Comparison of ENCODE assay signal across 12 cellular contexts in genomic region chr15:66698971-66699370, GRCh38. TPM values are rescaled to one million over a fixed set of nuclear protein-coding genes. Genes with fewer than 3 reads are reported as not detected.
DNase-seq lines count a peak whose midpoint lies in the region; TF ChIP-seq lines count a peak whose summit lies in the region.
"Had no signal": no experiment of that assay in that cellular context is flagged by ENCODE, and none has a peak within 500 bp of the region (broad histone marks: within the 10 kb centered on the region; RNA-seq: fewer than 3 reads in every experiment).

No MANE protein-coding gene starts in this region.

- no peak overlapping the region for H3K18ac ChIP-seq in H9 (ENCODE audit: insufficient read length, low read depth, low read length)

- H2BK15ac ChIP-seq in H9 (ENCODE audit: low read depth, low read length) = no peak overlapping the region

- H2BK20ac ChIP-seq in H9 (ENCODE audit: low read depth, low read length, poor library complexity, severe bottlenecking) = no peak overlapping the region

- no peak overlapping the region for H3K9ac ChIP-seq in BLaER1 treated with 17β-estradiol and CSF1 and Interleukin-3, amounts not matched to agents 10 nM and 100 nM
- H3K9ac ChIP-seq in H9 (ENCODE audit: extremely low read depth, insufficient read length, low read length) = no peak overlapping the region
- no peak overlapping the region for H3K9ac ChIP-seq in endodermal cell (ENCODE audit: extremely low read depth, low read length, poor library complexity, severe bottlenecking)
- H3K9ac ChIP-seq in neural progenitor cell = no peak overlapping the region

- H2AFZ ChIP-seq in H9 (ENCODE audit: low read length) = no peak overlapping the region
- H2AFZ ChIP-seq in neural progenitor cell (replicated peaks) = no peak overlapping the region
- H2AFZ ChIP-seq in PC-9 = no peak overlapping the region

- POLR2A ChIA-PET in PC-9 (lab: Charles Lee; ENCODE audit: unreplicated experiment) = no interaction called here

- H3K27ac ChIP-seq in BLaER1 treated with 17β-estradiol and CSF1 and Interleukin-3, amounts not matched to agents 10 nM and 100 nM = no peak overlapping the region
- H3K27ac ChIP-seq in H9 (ENCODE audit: insufficient read length, low read depth, low read length) (no peak overlapping the region), endodermal cell (ENCODE audit: low read depth, low read length) (no peak overlapping the region), neural progenitor cell (no peak overlapping the region), PC-9 (no peak overlapping the region)

- H3K9me2 ChIP-seq in PC-9 (ENCODE audit: insufficient read depth) = no peaks in the 10 kb centered on the region

- no peak overlapping the region for H3K4me3 ChIP-seq in BLaER1 treated with 17β-estradiol and CSF1 and Interleukin-3, amounts not matched to agents 10 nM and 100 nM
- H3K4me3 ChIP-seq in endodermal cell (ENCODE audit: low read length) (no peak overlapping the region), neural progenitor cell (no peak overlapping the region), MG63 (no peak overlapping the region), PC-9 (no peak overlapping the region)

- H3K4me1 Mint-ChIP-seq in H9 = peaks cover 13 to 22% of the 10 kb centered on the region in 2 experiments
- peaks cover 36% of the 10 kb centered on the region for H3K4me1 Mint-ChIP-seq in endodermal cell
- H3K4me1 Mint-ChIP-seq in neural progenitor cell = peaks cover 28% of the 10 kb centered on the region

- H3K23me2 ChIP-seq in H9 (ENCODE audit: insufficient read length, low read depth, low read length, poor library complexity, severe bottlenecking) = peaks cover 22% of the 10 kb centered on the region

- WGBS in H9 (ENCODE audit: extremely low coverage, insufficient read length, low lambda C conversion rate) = no CpG with 5 or more reads among the region's 6 CpGs
- 64 to 79% methylated on average over 3 to 6 of the region's 6 CpGs for WGBS in endodermal cell (ENCODE audit: insufficient coverage in 1 of 2, insufficient read length in 1 of 2), 2 experiments

- DNase-seq in H9 (peak; percentile 48), endodermal cell (peak; percentile 82), neural progenitor cell (ENCODE audit: low spot score) (peak; percentile 18), activated gamma-delta T cell treated with Interleukin-2 at 50 U/mL for 16 hours (no peak), MG63 (no peak), PC-9 (no peak)
- DNase-seq in activated naive CD4-positive, alpha-beta T cell treated with anti-CD3 and anti-CD28 coated beads, Interleukin-2, amount 50 U/mL, for 16 hours = no peak
- DNase-seq: CD8-positive, alpha-beta memory T cell; GF-D8; NCI-H2029 had no signal

- peaks cover 0 to 16% (median 10%) of the 10 kb centered on the region in 11 experiments; a peak in 20 of 22 replicates for H4K20me1 ChIP-seq in BLaER1 treated with 17β-estradiol and CSF1 and Interleukin-3, amounts not matched to agents 10 nM and 100 nM
- H4K20me1 ChIP-seq in H9 (ENCODE audit: control insufficient read depth, insufficient read depth, insufficient read length) (no peaks in the 10 kb centered on the region), neural progenitor cell (ENCODE audit: low read depth) (peaks cover 1% of the 10 kb centered on the region), PC-9 (ENCODE audit: insufficient read depth) (no peaks in the 10 kb centered on the region)

- H2AK5ac ChIP-seq in H9 (ENCODE audit: insufficient read length, low read length) = no peak overlapping the region

- H3K4ac ChIP-seq in H9 (ENCODE audit: low read depth, low read length) = no peak overlapping the region

- no peak for TF ChIP-seq CTCF in H9 (conservative IDR thresholded peaks at IDR 0.05)
- no peak for TF ChIP-seq CTCF in endodermal cell (conservative IDR thresholded peaks at IDR 0.05)
- TF ChIP-seq CTCF in neural progenitor cell (IDR thresholded peaks at IDR 0.05) = no peak
- TF ChIP-seq CTCF in PC-9 (conservative IDR thresholded peaks at IDR 0.05) = no peak

- intact Hi-C loops in PC-9 (cut with micrococcal nuclease; ENCODE audit: unreplicated experiment) = loop anchor here (1.0 kb wide), 2 partner anchors 80 to 96 kb away; no protein-coding TSS in a partner anchor

- peaks cover 8 to 26% (median 19%) of the 10 kb centered on the region in 11 experiments for H3K27me3 ChIP-seq in BLaER1 treated with 17β-estradiol and CSF1 and Interleukin-3, amounts not matched to agents 10 nM and 100 nM
- H3K27me3 ChIP-seq in H9 (ENCODE audit: insufficient read depth, low read length) (peaks cover 1% of the 10 kb centered on the region), endodermal cell (ENCODE audit: control insufficient read depth, insufficient read depth, low read length, poor library complexity, severe bottlenecking) (no peaks in the 10 kb centered on the region), neural progenitor cell (peaks cover 25% of the 10 kb centered on the region), MG63 (no peaks in the 10 kb centered on the region), PC-9 (ENCODE audit: insufficient read depth, low read depth) (no peaks in the 10 kb centered on the region)

- H3K36me3 Mint-ChIP-seq in H9 (ENCODE audit: insufficient read depth in 1 of 3, low read depth in 3 of 3) (no peaks in the 10 kb centered on the region), endodermal cell (ENCODE audit: low read depth) (no peaks in the 10 kb centered on the region), neural progenitor cell (no peaks in the 10 kb centered on the region)
- H3K36me3 Mint-ChIP-seq: CD8-positive, alpha-beta memory T cell had no signal

- no peak overlapping the region for H2BK5ac ChIP-seq in H9 (ENCODE audit: insufficient read length, low read length)

- no peaks in the 10 kb centered on the region for H3K9me3 ChIP-seq in BLaER1 treated with 17β-estradiol and CSF1 and Interleukin-3, amounts not matched to agents 10 nM and 100 nM (replicated peaks in 1 of 11)
- H3K9me3 ChIP-seq in H9 (ENCODE audit: control insufficient read depth, low read depth, low read length) (no peaks in the 10 kb centered on the region), endodermal cell (ENCODE audit: control insufficient read depth, low read length) (no peaks in the 10 kb centered on the region), neural progenitor cell (ENCODE audit: low read depth) (no peaks in the 10 kb centered on the region), MG63 (no peaks in the 10 kb centered on the region), PC-9 (ENCODE audit: insufficient read depth, low read depth) (no peaks in the 10 kb centered on the region)

- H3K79me1 ChIP-seq in H9 (ENCODE audit: insufficient read depth, low read depth, low read length, poor library complexity, severe bottlenecking) = no peaks in the 10 kb centered on the region

- H3K23ac ChIP-seq in H9 (ENCODE audit: insufficient read length, low read depth, low read length) = no peak overlapping the region

- H2BK12ac ChIP-seq in H9 (ENCODE audit: insufficient read length, low read depth, low read length) = no peak overlapping the region

- H3K36me3 ChIP-seq in BLaER1 treated with 17β-estradiol and CSF1 and Interleukin-3, amounts not matched to agents 10 nM and 100 nM = no peaks in the 10 kb centered on the region
- peaks cover 1% of the 10 kb centered on the region for H3K36me3 ChIP-seq in endodermal cell (ENCODE audit: control insufficient read depth, insufficient read depth, low read length)
- H3K36me3 ChIP-seq in neural progenitor cell = no peaks in the 10 kb centered on the region
- H3K36me3 ChIP-seq in MG63 = peaks cover 1% of the 10 kb centered on the region; the same call in 1 of the 2 replicates
- H3K36me3 ChIP-seq in PC-9 (ENCODE audit: low read depth) = no peaks in the 10 kb centered on the region

- H4K5ac ChIP-seq in H9 (ENCODE audit: insufficient read length, low read depth, low read length) = no peak overlapping the region

- H4K91ac ChIP-seq in H9 (ENCODE audit: insufficient read length, low read depth, low read length) = no peak overlapping the region

- no peaks in the 10 kb centered on the region for H3K79me2 ChIP-seq in H9 (ENCODE audit: insufficient read depth, low read length)
- peaks cover 15% of the 10 kb centered on the region for H3K79me2 ChIP-seq in neural progenitor cell (ENCODE audit: low read depth)
- peaks cover 9% of the 10 kb centered on the region for H3K79me2 ChIP-seq in PC-9 (ENCODE audit: low read depth)

- no peaks in the 10 kb centered on the region; a peak in 1 of 5 replicates for H3K9me3 Mint-ChIP-seq in H9
- no peaks in the 10 kb centered on the region for H3K9me3 Mint-ChIP-seq in endodermal cell
- H3K9me3 Mint-ChIP-seq in neural progenitor cell = no peaks in the 10 kb centered on the region
- H3K9me3 Mint-ChIP-seq: CD8-positive, alpha-beta memory T cell had no signal

- H3F3A ChIP-seq in neural progenitor cell (ENCODE audit: low read depth) (peaks cover 30% of the 10 kb centered on the region), PC-9 (ENCODE audit: insufficient read depth, low read depth) (peaks cover 5% of the 10 kb centered on the region; the same call in 1 of the 2 replicates)

- H2BK120ac ChIP-seq in H9 (ENCODE audit: low read depth, low read length, poor library complexity, severe bottlenecking) = no peak overlapping the region

- no TSS peak for BruUV-seq in PC-9 (replicated peaks; lab: Mats Ljungman, UMichigan)

- H3K4me2 ChIP-seq in BLaER1 treated with 17β-estradiol and CSF1 and Interleukin-3, amounts not matched to agents 10 nM and 100 nM = peak overlapping the region in 6 of 11 experiments; percentile 8 to 38 (median 16); a peak in 5 of 22 replicates
- H3K4me2 ChIP-seq in H9 (ENCODE audit: insufficient read depth, insufficient read length, low read length) (no peak overlapping the region), neural progenitor cell (no peak overlapping the region), PC-9 (no peak overlapping the region)

- no peak overlapping the region; a peak in 1 of 7 replicates for H3K27ac Mint-ChIP-seq in H9
- H3K27ac Mint-ChIP-seq in endodermal cell = peak overlapping the region; percentile 63
- no peak overlapping the region for H3K27ac Mint-ChIP-seq in neural progenitor cell
- H3K27ac Mint-ChIP-seq: B cell had no signal

- H4K8ac ChIP-seq in H9 (replicated peaks; ENCODE audit: insufficient read length, low read depth, low read length) = no peak overlapping the region

- no peak overlapping the region for H3K56ac ChIP-seq in H9 (ENCODE audit: insufficient read length, low read depth, low read length)

- H3K14ac ChIP-seq in H9 (ENCODE audit: insufficient read depth, low read length) = no peak overlapping the region; the same call in 1 of the 2 replicates

- H3K4me1 ChIP-seq in BLaER1 treated with 17β-estradiol and CSF1 and Interleukin-3, amounts not matched to agents 10 nM and 100 nM = peaks cover 2 to 37% (median 31%) of the 10 kb centered on the region in 10 experiments; a peak in 19 of 20 replicates
- H3K4me1 ChIP-seq in H9 (ENCODE audit: insufficient read depth, low read length) (no peaks in the 10 kb centered on the region), endodermal cell (ENCODE audit: control insufficient read depth, insufficient read depth, low read length) (peaks cover 8% of the 10 kb centered on the region), neural progenitor cell (peaks cover 5% of the 10 kb centered on the region), PC-9 (replicated peaks; ENCODE audit: insufficient read depth) (0 out of 2 replicates have a peak, but pooled peaks cover 5% of the 10 kb centered on the region)

- no peak overlapping the region for H3K4me3 Mint-ChIP-seq in H9
- no peak overlapping the region for H3K4me3 Mint-ChIP-seq in endodermal cell
- H3K4me3 Mint-ChIP-seq in neural progenitor cell = no peak overlapping the region

- peaks cover 6% of the 10 kb centered on the region for H3K27me3 Mint-ChIP-seq in H9 (ENCODE audit: low read depth)
- H3K27me3 Mint-ChIP-seq in endodermal cell (ENCODE audit: insufficient read depth) = peaks cover 2% of the 10 kb centered on the region
- no peaks in the 10 kb centered on the region for H3K27me3 Mint-ChIP-seq in neural progenitor cell (ENCODE audit: insufficient read depth, low read depth)

- H3T11ph ChIP-seq in H9 (ENCODE audit: low read length) = no peak overlapping the region

- CTCF ChIA-PET in PC-9 (lab: Charles Lee) = interaction anchor here (1.4 kb wide), 1 partner anchor 80 kb away, joined by 15 read pairs; no protein-coding TSS in a partner anchor

RNA-seq across cellular contexts. Expression of gene SMAD6, which starts 3.1 kb away (rescaled TPM):
- 6.0 and 6.8 TPM in 2 replicates for total RNA-seq in H9 (2021)
- total RNA-seq in endodermal cell = 100 to 1,000 TPM; 190 to 213 TPM
- 16.0 TPM for polyA plus RNA-seq in endodermal cell (2013, experiment 1 of 2)
- polyA plus RNA-seq in endodermal cell (2013, experiment 2 of 2) = 17.3 TPM
- 3.4 and 9.4 TPM in 2 replicates for total RNA-seq in neural progenitor cell (ENCODE audit: low replicate concordance)
- total RNA-seq in MG63 (2014; rRNA removed; shearing (Covaris generic); ENCODE audit: low replicate concordance) = 34.3 and 37.8 TPM in 2 replicates
- total RNA-seq in PC-9 (2021) = 7.1 and 10.6 TPM in 2 replicates
- polyA plus RNA-seq: CD8-positive, alpha-beta memory T cell had no signal

Comparison
In these comparisons a context has a peak if more than half of its experiments do, and no peak if none do; other contexts are left out.
1. H3K4me2 ChIP-seq: peak in BLaER1 treated with 17β-estradiol and CSF1 and Interleukin-3, amounts not matched to agents 10 nM and 100 nM (6 of 11); none in H9 (single experiment), neural progenitor cell (single experiment) and PC-9 (single experiment).
2. DNase-seq: peak in H9 (single experiment), endodermal cell (single experiment) and neural progenitor cell (single experiment); none in activated naive CD4-positive, alpha-beta T cell treated with anti-CD3 and anti-CD28 coated beads, Interleukin-2, amount 50 U/mL, for 16 hours (single experiment), activated gamma-delta T cell treated with Interleukin-2 at 50 U/mL for 16 hours (single experiment), MG63 (single experiment) and PC-9 (0 of 2).